ENCODE assay signal across 1 cellular context in the genomic region with DNA sequence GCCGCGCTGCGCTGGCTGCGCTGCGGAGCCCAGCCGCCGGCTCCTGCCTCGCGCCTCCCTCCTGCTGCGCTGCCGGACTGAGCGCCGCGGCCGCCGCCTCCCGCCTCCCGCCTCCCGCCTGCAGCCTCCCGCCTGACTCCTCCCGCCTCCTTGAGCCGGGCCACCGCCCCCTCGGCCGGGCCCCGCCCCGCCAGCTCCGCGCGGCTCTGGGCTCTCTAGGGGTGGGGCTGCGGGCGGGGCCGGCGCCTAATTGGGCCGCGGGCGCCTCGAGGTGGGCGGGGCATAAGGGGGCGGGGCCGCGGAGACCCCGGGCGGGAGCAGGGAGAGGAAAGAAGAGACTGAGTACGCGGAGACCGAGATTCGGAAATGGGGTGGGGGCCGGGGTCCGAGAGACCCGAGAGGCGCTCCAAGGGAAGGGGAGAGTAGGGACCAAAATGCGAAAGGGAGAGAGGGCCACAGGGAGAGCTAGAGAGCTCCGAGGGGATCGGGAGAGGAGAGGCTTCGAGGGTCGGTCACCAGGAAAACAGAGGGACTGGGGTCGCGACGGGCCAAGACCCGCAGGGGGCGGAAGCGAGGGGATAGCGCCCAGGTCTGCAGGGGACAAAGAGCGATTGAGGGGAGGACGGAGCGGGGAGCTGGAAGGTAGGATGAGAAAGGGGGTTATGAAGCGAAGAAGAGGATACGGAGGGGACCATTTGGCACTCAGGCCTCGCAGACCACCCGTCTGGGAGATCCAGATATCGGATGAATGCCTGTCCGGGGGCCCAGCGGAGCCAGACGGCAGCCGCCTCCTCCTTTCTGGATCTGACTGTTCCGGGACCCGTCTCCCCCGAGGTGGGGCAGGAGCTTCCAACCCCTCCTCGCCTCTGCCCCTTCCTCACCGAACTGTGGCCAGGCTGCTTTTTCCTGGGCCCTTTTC.
TF ChIP-seq lines count a peak whose summit lies in the region.

A gene (minus strand): TSS at position 79 of the 919 bp plus-strand sequence. CDS start 255 bp downstream, outside the sequence.

TF ChIP-seq in SK-N-SH treated with all-trans-retinoic acid at 6 μM for 48 hours, 23 proteins besides CTCF, POLR2A, EP300 and RAD21 (continued from another document):
- TF ChIP-seq, protein P1, sequence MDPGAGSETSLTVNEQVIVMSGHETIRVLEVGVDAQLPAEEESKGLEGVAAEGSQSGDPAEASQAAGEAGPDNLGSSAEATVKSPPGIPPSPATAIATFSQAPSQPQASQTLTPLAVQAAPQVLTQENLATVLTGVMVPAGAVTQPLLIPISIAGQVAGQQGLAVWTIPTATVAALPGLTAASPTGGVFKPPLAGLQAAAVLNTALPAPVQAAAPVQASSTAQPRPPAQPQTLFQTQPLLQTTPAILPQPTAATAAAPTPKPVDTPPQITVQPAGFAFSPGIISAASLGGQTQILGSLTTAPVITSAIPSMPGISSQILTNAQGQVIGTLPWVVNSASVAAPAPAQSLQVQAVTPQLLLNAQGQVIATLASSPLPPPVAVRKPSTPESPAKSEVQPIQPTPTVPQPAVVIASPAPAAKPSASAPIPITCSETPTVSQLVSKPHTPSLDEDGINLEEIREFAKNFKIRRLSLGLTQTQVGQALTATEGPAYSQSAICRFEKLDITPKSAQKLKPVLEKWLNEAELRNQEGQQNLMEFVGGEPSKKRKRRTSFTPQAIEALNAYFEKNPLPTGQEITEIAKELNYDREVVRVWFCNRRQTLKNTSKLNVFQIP (CRISPR knock-in tag; IDR thresholded peaks at IDR 0.05; ENCODE audit: borderline replicate concordance, low read depth) = no peak
- TF ChIP-seq ZC3H10 (CRISPR knock-in tag; IDR thresholded peaks at IDR 0.05) = no peak
- TF ChIP-seq, protein P2, sequence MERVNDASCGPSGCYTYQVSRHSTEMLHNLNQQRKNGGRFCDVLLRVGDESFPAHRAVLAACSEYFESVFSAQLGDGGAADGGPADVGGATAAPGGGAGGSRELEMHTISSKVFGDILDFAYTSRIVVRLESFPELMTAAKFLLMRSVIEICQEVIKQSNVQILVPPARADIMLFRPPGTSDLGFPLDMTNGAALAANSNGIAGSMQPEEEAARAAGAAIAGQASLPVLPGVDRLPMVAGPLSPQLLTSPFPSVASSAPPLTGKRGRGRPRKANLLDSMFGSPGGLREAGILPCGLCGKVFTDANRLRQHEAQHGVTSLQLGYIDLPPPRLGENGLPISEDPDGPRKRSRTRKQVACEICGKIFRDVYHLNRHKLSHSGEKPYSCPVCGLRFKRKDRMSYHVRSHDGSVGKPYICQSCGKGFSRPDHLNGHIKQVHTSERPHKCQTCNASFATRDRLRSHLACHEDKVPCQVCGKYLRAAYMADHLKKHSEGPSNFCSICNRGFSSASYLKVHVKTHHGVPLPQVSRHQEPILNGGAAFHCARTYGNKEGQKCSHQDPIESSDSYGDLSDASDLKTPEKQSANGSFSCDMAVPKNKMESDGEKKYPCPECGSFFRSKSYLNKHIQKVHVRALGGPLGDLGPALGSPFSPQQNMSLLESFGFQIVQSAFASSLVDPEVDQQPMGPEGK (CRISPR knock-in tag; IDR thresholded peaks at IDR 0.05; ENCODE audit: borderline replicate concordance) = no peak
- TF ChIP-seq OSR1 (CRISPR knock-in tag; IDR thresholded peaks at IDR 0.05) = no peak
- no peak for TF ChIP-seq TCF4 (CRISPR knock-in tag; IDR thresholded peaks at IDR 0.05; ENCODE audit: borderline replicate concordance)
- no peak for TF ChIP-seq SNAI2 (CRISPR knock-in tag; IDR thresholded peaks at IDR 0.05)
- TF ChIP-seq ZFP3 (CRISPR knock-in tag; IDR thresholded peaks at IDR 0.05) = no peak
- TF ChIP-seq ISL1 (CRISPR knock-in tag; IDR thresholded peaks at IDR 0.05) = no peak
- TF ChIP-seq ZFP30 (CRISPR knock-in tag; IDR thresholded peaks at IDR 0.05) = no peak
- no peak for TF ChIP-seq ESRRG (CRISPR knock-in tag; IDR thresholded peaks at IDR 0.05)
- TF ChIP-seq, protein P3, sequence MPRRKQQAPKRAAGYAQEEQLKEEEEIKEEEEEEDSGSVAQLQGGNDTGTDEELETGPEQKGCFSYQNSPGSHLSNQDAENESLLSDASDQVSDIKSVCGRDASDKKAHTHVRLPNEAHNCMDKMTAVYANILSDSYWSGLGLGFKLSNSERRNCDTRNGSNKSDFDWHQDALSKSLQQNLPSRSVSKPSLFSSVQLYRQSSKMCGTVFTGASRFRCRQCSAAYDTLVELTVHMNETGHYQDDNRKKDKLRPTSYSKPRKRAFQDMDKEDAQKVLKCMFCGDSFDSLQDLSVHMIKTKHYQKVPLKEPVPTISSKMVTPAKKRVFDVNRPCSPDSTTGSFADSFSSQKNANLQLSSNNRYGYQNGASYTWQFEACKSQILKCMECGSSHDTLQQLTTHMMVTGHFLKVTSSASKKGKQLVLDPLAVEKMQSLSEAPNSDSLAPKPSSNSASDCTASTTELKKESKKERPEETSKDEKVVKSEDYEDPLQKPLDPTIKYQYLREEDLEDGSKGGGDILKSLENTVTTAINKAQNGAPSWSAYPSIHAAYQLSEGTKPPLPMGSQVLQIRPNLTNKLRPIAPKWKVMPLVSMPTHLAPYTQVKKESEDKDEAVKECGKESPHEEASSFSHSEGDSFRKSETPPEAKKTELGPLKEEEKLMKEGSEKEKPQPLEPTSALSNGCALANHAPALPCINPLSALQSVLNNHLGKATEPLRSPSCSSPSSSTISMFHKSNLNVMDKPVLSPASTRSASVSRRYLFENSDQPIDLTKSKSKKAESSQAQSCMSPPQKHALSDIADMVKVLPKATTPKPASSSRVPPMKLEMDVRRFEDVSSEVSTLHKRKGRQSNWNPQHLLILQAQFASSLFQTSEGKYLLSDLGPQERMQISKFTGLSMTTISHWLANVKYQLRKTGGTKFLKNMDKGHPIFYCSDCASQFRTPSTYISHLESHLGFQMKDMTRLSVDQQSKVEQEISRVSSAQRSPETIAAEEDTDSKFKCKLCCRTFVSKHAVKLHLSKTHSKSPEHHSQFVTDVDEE (CRISPR knock-in tag; IDR thresholded peaks at IDR 0.05) = no peak
- TF ChIP-seq ZNF8 (CRISPR knock-in tag; IDR thresholded peaks at IDR 0.05) = no peak
